ENCODE assay signal across 8 cellular contexts in genomic region chr18:62715439-62715792, GRCh38. TPM values are rescaled to one million over a fixed set of nuclear protein-coding genes. Genes with fewer than 3 reads are reported as not detected.
DNase-seq lines count a peak whose midpoint lies in the region; ATAC-seq and TF ChIP-seq lines count a peak whose summit lies in the region.

Gene PHLPP1, plus strand, starts transcription at chr18:62715541. Its CDS starts 143 bp downstream, at chr18:62715684.

- peak within 1 kb of the TSS; percentile 75; the same call in 1 of the 2 replicates for H3K9ac ChIP-seq in iPS-20b (ENCODE audit: low read depth, low read length)

- H3K27me3 ChIP-seq in iPS-20b (ENCODE audit: insufficient read depth, low read length) (no peaks in the 10 kb centered on the region), stomach (no peaks in the 10 kb centered on the region)

- H3K4me1 ChIP-seq in iPS-20b (ENCODE audit: insufficient read depth, low read length) (peaks cover 17% of the 10 kb centered on the region; the same call in 1 of the 2 replicates), stomach (peaks cover 0 to 45% (median 24%) of the 10 kb centered on the region in 4 donors)

- intact Hi-C loops in activated naive CD4-positive, alpha-beta T cell treated with anti-CD3 and anti-CD28 coated beads for 36 hours (cut with micrococcal nuclease): loop anchor here (1.0 to 10.0 kb wide), 21 partner anchors 26 to 1237 kb away; partner anchors contain the start of genes BCL2, KDSR, PIGN and RELCH
- intact Hi-C loops in stomach (cut with DNase I; ENCODE audit: low total_unique reads): no loop called here

- no peak for TF ChIP-seq CTCF in stomach (IDR thresholded peaks at IDR 0.05)

- peak within 1 kb of the TSS; percentile 74 for H3K27ac Mint-ChIP-seq in activated naive CD4-positive, alpha-beta T cell treated with anti-CD3 and anti-CD28 coated beads for 36 hours
- peak within 1 kb of the TSS; percentile 79 to 84 for H3K27ac Mint-ChIP-seq in activated naive CD4-positive, alpha-beta T cell treated with anti-CD3 and anti-CD28 coated beads, Interleukin-2, amount 50 U/mL, for 72 hours

- H3K36me3 ChIP-seq in iPS-20b (ENCODE audit: insufficient read depth, low read depth, low read length) (no peaks in the 10 kb centered on the region), stomach (no peaks in the 10 kb centered on the region)

- H3K4me1 Mint-ChIP-seq in activated naive CD4-positive, alpha-beta T cell treated with anti-CD3 and anti-CD28 coated beads for 36 hours (ENCODE audit: low read depth): peaks cover 30% of the 10 kb centered on the region

- H3K9me3 ChIP-seq in iPS-20b (ENCODE audit: insufficient read depth, low read depth, low read length) (no peaks in the 10 kb centered on the region), stomach (no peaks in the 10 kb centered on the region)

- no peak for TF ChIP-seq POLR2A in stomach (IDR thresholded peaks at IDR 0.05)

- H3K36me3 Mint-ChIP-seq in activated naive CD4-positive, alpha-beta T cell treated with anti-CD3 and anti-CD28 coated beads for 36 hours (ENCODE audit: low read depth): peaks cover 4% of the 10 kb centered on the region
- H3K36me3 Mint-ChIP-seq in activated naive CD4-positive, alpha-beta T cell treated with anti-CD3 and anti-CD28 coated beads, Interleukin-2, amount 50 U/mL, for 72 hours: peaks cover 0 to 6% of the 10 kb centered on the region in 2 donors

- TF ChIP-seq EP300 in stomach (IDR thresholded peaks at IDR 0.05): no peak

- peak; percentile 21 for ATAC-seq in HG03095 (IDR thresholded peaks at IDR 0.05; ENCODE audit: unreplicated experiment)
- ATAC-seq in activated naive CD4-positive, alpha-beta T cell treated with anti-CD3 and anti-CD28 coated beads, Interleukin-2, amount 50 U/mL, for 72 hours: peak in 1 of 2 donors; percentile 44

- H3K27ac ChIP-seq in iPS-20b (ENCODE audit: low read length): peak within 1 kb of the TSS; percentile 1
- peak within 1 kb of the TSS; percentile 91 to 98 (median 97) for H3K27ac ChIP-seq in stomach

- peak within 1 kb of the TSS; percentile 88 for H3K4me3 ChIP-seq in iPS-20b (ENCODE audit: low read length)
- H3K4me3 ChIP-seq in stomach: peak within 1 kb of the TSS; percentile 65 to 80 (median 74)

- H3K9me3 Mint-ChIP-seq in activated naive CD4-positive, alpha-beta T cell treated with anti-CD3 and anti-CD28 coated beads for 36 hours: no peaks in the 10 kb centered on the region
- no peaks in the 10 kb centered on the region for H3K9me3 Mint-ChIP-seq in activated naive CD4-positive, alpha-beta T cell treated with anti-CD3 and anti-CD28 coated beads, Interleukin-2, amount 50 U/mL, for 72 hours

- H3K27me3 Mint-ChIP-seq in activated naive CD4-positive, alpha-beta T cell treated with anti-CD3 and anti-CD28 coated beads for 36 hours (ENCODE audit: low read depth): peaks cover 6% of the 10 kb centered on the region

- CTCF ChIA-PET in activated naive CD4-positive, alpha-beta T cell treated with anti-CD3 and anti-CD28 coated beads for 36 hours (lab: Charles Lee): interaction anchor here (0.6 to 4.2 kb wide), 14 partner anchors 68 to 302 kb away, joined by 3 to 31 read pairs (median 3); no protein-coding TSS in a partner anchor

- DNase-seq in activated naive CD4-positive, alpha-beta T cell treated with anti-CD3 and anti-CD28 coated beads for 36 hours: no peak
- no peak for DNase-seq in activated naive CD4-positive, alpha-beta T cell treated with Interleukin-2 at 50 U/mL for 16 hours
- no peak for DNase-seq in activated naive CD4-positive, alpha-beta T cell treated with anti-CD3 and anti-CD28 coated beads, Interleukin-2, amount 50 U/mL, for 72 hours (ENCODE audit: low spot score in 2 of 2)
- no peak for DNase-seq in stomach
- no peak for DNase-seq in AG20443 (ENCODE audit: low spot score)
- no peak for DNase-seq in midbrain (lab: John Stamatoyannopoulos, UW)

- 0 to 1% (median 0%) methylated on average over 15 to 51 of the region's 51 CpGs for WGBS in stomach, 5 donors

- H3K4me3 Mint-ChIP-seq in activated naive CD4-positive, alpha-beta T cell treated with anti-CD3 and anti-CD28 coated beads for 36 hours: peak within 1 kb of the TSS; percentile 79

RNA-seq across cellular contexts. Expression of gene PHLPP1, which starts in this region (rescaled TPM):
- total RNA-seq in activated naive CD4-positive, alpha-beta T cell treated with anti-CD3 and anti-CD28 coated beads for 36 hours: 1 to 10 TPM; 6.5 to 7.2 TPM
- 10 to 100 TPM in 1 of 2 donors, 1 to 10 TPM in 1; 7.8 to 10.5 TPM for total RNA-seq in activated naive CD4-positive, alpha-beta T cell treated with anti-CD3 and anti-CD28 coated beads, Interleukin-2, amount 50 U/mL, for 72 hours
- 10 to 100 TPM in 4 of 5 donors, 1 to 10 TPM in 1; 5.4 to 77.0 (median 19.3) TPM for total RNA-seq in stomach
- 10 to 100 TPM in 1 of 3 donors, 1 to 10 TPM in 2; 2.1 to 11.0 (median 2.6) TPM for polyA plus RNA-seq in stomach
